Comparison of ENCODE assay signal across 9 cellular contexts in genomic region chr5:61167382-61167781, GRCh38. TPM values are rescaled to one million over a fixed set of nuclear protein-coding genes. Genes with fewer than 3 reads are reported as not detected.
A peak's percentile ranks its signal among the peaks of the same experiment; 100 is the strongest.
DNase-seq lines count a peak whose midpoint lies in the region; ATAC-seq, FAIRE-seq and TF ChIP-seq lines count a peak whose summit lies in the region.
"Had no signal": no experiment of that assay in that cellular context is flagged by ENCODE, and none has a peak within 500 bp of the region (broad histone marks: within the 10 kb centered on the region; RNA-seq: fewer than 3 reads in every experiment).

No MANE protein-coding gene starts in this region.

- no peak overlapping the region for H3K4me2 ChIP-seq in H1 (ENCODE audit: insufficient read depth in 1 of 2, low read depth in 2 of 2, low read length in 2 of 2)

- H3K23ac ChIP-seq in H1 (ENCODE audit: insufficient read length) = no peak overlapping the region

- no peak overlapping the region for H2BK120ac ChIP-seq in H1 (replicated peaks; ENCODE audit: low read depth, low read length)

- H4K91ac ChIP-seq in H1 (replicated peaks; ENCODE audit: insufficient read length, low read length) = no peak overlapping the region

- H3K9me3 Mint-ChIP-seq in naive thymus-derived CD4-positive, alpha-beta T cell = peaks cover 0 to 8% (median 0%) of the 10 kb centered on the region in 11 donors

- no peak overlapping the region for H2BK15ac ChIP-seq in H1 (ENCODE audit: low read length)

- CTCF ChIA-PET in H1 (lab: Charles Lee; ENCODE audit: partially characterized antibody) = no interaction called here
- CTCF ChIA-PET in naive thymus-derived CD4-positive, alpha-beta T cell (lab: Charles Lee) = no interaction called here

- peak; percentile 25 to 41 (median 39); a peak in 3 of 4 replicates for TF ChIP-seq CTCF in H1 (IDR thresholded peaks at IDR 0.05; ENCODE audit: control extremely low read depth in 1 of 3, insufficient read depth in 1 of 3, low read depth in 1 of 3, low read length in 3 of 3)

- no peak overlapping the region for H2BK12ac ChIP-seq in H1 (ENCODE audit: low read depth, low read length)

- TF ChIP-seq POLR2A in H1 (IDR thresholded peaks at IDR 0.05; ENCODE audit: control extremely low read depth in 1 of 2, low read depth in 2 of 2, low read length in 2 of 2) (no peak), erythroblast (IDR thresholded peaks at IDR 0.05; ENCODE audit: low read length) (no peak)

- peaks cover 0 to 5% (median 2%) of the 10 kb centered on the region in 4 experiments; a peak in 2 of 8 replicates for H3K36me3 ChIP-seq in H1 (ENCODE audit: control insufficient read depth in 2 of 4, insufficient read depth in 4 of 4, low read length in 3 of 4)
- no peaks in the 10 kb centered on the region for H3K36me3 ChIP-seq in naive thymus-derived CD4-positive, alpha-beta T cell (ENCODE audit: control insufficient read depth in 2 of 3, insufficient read depth in 3 of 3, low read length in 3 of 3)

- no peak for ATAC-seq in naive thymus-derived CD4-positive, alpha-beta T cell
- no peak for ATAC-seq in GM18907 (IDR thresholded peaks at IDR 0.05; ENCODE audit: unreplicated experiment)

- H2BK5ac ChIP-seq in H1 (ENCODE audit: low read depth, low read length) = no peak overlapping the region

- H4K8ac ChIP-seq in H1 (ENCODE audit: extremely low read depth, insufficient read depth, low read length) = no peak overlapping the region

- peak; percentile 65 to 75 for TF ChIP-seq RAD21 in H1 (IDR thresholded peaks at IDR 0.05 in 1 of 2, conservative IDR thresholded peaks at IDR 0.05 in 1 of 2; ENCODE audit: low read depth in 2 of 2, low read length in 2 of 2)

- H2BK20ac ChIP-seq in H1 (ENCODE audit: low read length) = no peak overlapping the region

- no peak for FAIRE-seq in H1 (lab: Jason Lieb, UNC)

- H3K9ac ChIP-seq in H1 (replicated peaks in 1 of 4; ENCODE audit: extremely low read depth in 1 of 4, low read depth in 3 of 4, low read length in 3 of 4) = no peak overlapping the region

- H3K4me3 Mint-ChIP-seq in naive thymus-derived CD4-positive, alpha-beta T cell = no peak overlapping the region

- DNase-seq in NCI-H1092 treated with DMSO at 0.1 percent for 48 hours (lab: John Stamatoyannopoulos, UW) (peak; percentile 5), NCI-H1092 (lab: John Stamatoyannopoulos, UW) (no peak), M059J (ENCODE audit: low read depth) (peak; percentile 54), H1 (ENCODE audit: low read depth in 1 of 2, low spot score in 2 of 2) (no peak), pons (ENCODE audit: low spot score) (peak; percentile 53), erythroblast (lab: John Stamatoyannopoulos, UW) (no peak)
- no peak for DNase-seq in naive thymus-derived CD4-positive, alpha-beta T cell

- no peak overlapping the region for H3K4ac ChIP-seq in H1 (replicated peaks; ENCODE audit: insufficient read length, low read depth, low read length)

- TF ChIP-seq EP300 in H1 (IDR thresholded peaks at IDR 0.05; ENCODE audit: borderline replicate concordance in 1 of 2, low read depth in 2 of 2, low read length in 2 of 2) = no peak

- no peaks in the 10 kb centered on the region for H4K20me1 ChIP-seq in H1 (replicated peaks in 1 of 2; ENCODE audit: control insufficient read depth in 1 of 2, insufficient read depth in 2 of 2, low read length in 2 of 2)

- H3K9me3 ChIP-seq in H1 (ENCODE audit: insufficient read depth in 2 of 2, low read depth in 1 of 2, low read length in 1 of 2) = peaks cover 6% of the 10 kb centered on the region in 2 experiments
- H3K9me3 ChIP-seq in naive thymus-derived CD4-positive, alpha-beta T cell (ENCODE audit: control insufficient read depth in 2 of 3, low read length in 3 of 3) = no peaks in the 10 kb centered on the region

- peaks cover 0 to 7% (median 0%) of the 10 kb centered on the region in 5 donors for H3K36me3 Mint-ChIP-seq in naive thymus-derived CD4-positive, alpha-beta T cell
- H3K36me3 Mint-ChIP-seq: IgD-negative memory B cell had no signal

- H3K79me2 ChIP-seq in H1 (ENCODE audit: control insufficient read depth in 1 of 2, insufficient read depth in 2 of 2, low read length in 2 of 2) = peaks cover 0 to 27% of the 10 kb centered on the region in 2 experiments; a peak in 2 of 4 replicates

- H3K79me1 ChIP-seq in H1 (ENCODE audit: low read depth, low read length) = no peaks in the 10 kb centered on the region; the same call in 1 of the 2 replicates

- no peak overlapping the region for H3K14ac ChIP-seq in H1 (ENCODE audit: insufficient read length)

- peaks cover 0 to 4% (median 1%) of the 10 kb centered on the region in 4 experiments; a peak in 2 of 7 replicates for H3K4me1 ChIP-seq in H1 (replicated peaks in 1 of 4; ENCODE audit: control insufficient read depth in 3 of 4, insufficient read depth in 4 of 4, low read length in 3 of 4)
- peaks cover 0 to 8% of the 10 kb centered on the region in 2 donors for H3K4me1 ChIP-seq in naive thymus-derived CD4-positive, alpha-beta T cell (ENCODE audit: control insufficient read depth in 2 of 2, insufficient read depth in 2 of 2, low read length in 2 of 2)

- H3K27me3 Mint-ChIP-seq in naive thymus-derived CD4-positive, alpha-beta T cell = no peaks in the 10 kb centered on the region
- H3K27me3 Mint-ChIP-seq: IgD-negative memory B cell had no signal

- POLR2A ChIA-PET in H1 (lab: Charles Lee; ENCODE audit: partially characterized antibody) = interaction anchor here (0.6 to 1.1 kb wide), 2 partner anchors 30 to 334 kb away, joined by 3 read pairs; no protein-coding TSS in a partner anchor
- POLR2A ChIA-PET in naive thymus-derived CD4-positive, alpha-beta T cell (lab: Charles Lee) = no interaction called here

- no peak overlapping the region for H4K5ac ChIP-seq in H1 (ENCODE audit: insufficient read length, low read depth, low read length)

- H3K4me3 ChIP-seq in H1 (ENCODE audit: extremely low read depth in 1 of 4, insufficient read depth in 2 of 4, low read depth in 3 of 4, low read length in 4 of 4) = no peak overlapping the region
- no peak overlapping the region for H3K4me3 ChIP-seq in naive thymus-derived CD4-positive, alpha-beta T cell (ENCODE audit: low read length)

- peaks cover 2% of the 10 kb centered on the region; the same call in 1 of the 2 replicates for H3K23me2 ChIP-seq in H1 (ENCODE audit: low read depth, low read length)

- intact Hi-C loops in naive thymus-derived CD4-positive, alpha-beta T cell (cut with micrococcal nuclease) = loop anchor here (1.0 to 10.0 kb wide), 3 partner anchors 463 to 491 kb away; partner anchors contain the start of gene DEPDC1B (in 1 of the 2)

- no peak overlapping the region for H3K27ac Mint-ChIP-seq in naive thymus-derived CD4-positive, alpha-beta T cell
- H3K27ac Mint-ChIP-seq: IgD-negative memory B cell had no signal

- H3K27me3 ChIP-seq in H1 (replicated peaks in 1 of 4; ENCODE audit: control insufficient read depth in 3 of 4, extremely low read depth in 1 of 4, insufficient read depth in 3 of 4, low read length in 3 of 4) = no peaks in the 10 kb centered on the region
- no peaks in the 10 kb centered on the region for H3K27me3 ChIP-seq in naive thymus-derived CD4-positive, alpha-beta T cell (ENCODE audit: control insufficient read depth in 2 of 2, insufficient read depth in 2 of 2, low read length in 2 of 2)

- no peak overlapping the region for H2AK5ac ChIP-seq in H1 (ENCODE audit: low read depth, low read length)

- H3K18ac ChIP-seq in H1 (ENCODE audit: extremely low read depth, low read length) = no peak overlapping the region

- H2AFZ ChIP-seq in H1 (ENCODE audit: low read length) = no peak overlapping the region

- no peak overlapping the region for H3K56ac ChIP-seq in H1 (replicated peaks; ENCODE audit: insufficient read length, low read depth, low read length)

- H3K4me1 Mint-ChIP-seq in naive thymus-derived CD4-positive, alpha-beta T cell = peaks cover 5 to 18% (median 13%) of the 10 kb centered on the region in 7 donors

- H3K27ac ChIP-seq in H1 (ENCODE audit: low read depth, low read length) = no peak overlapping the region
- no peak overlapping the region for H3K27ac ChIP-seq in naive thymus-derived CD4-positive, alpha-beta T cell (ENCODE audit: low read depth, low read length)

- 83% methylated on average over 4 of the region's 4 CpGs; no CpG with 5 or more reads in 1 of the 2 experiments for WGBS in H1 (ENCODE audit: extremely low coverage in 1 of 2, insufficient coverage in 1 of 2, insufficient read length in 1 of 2, insufficient replicate concordance in 2 of 2, low coverage in 1 of 2, low lambda C conversion rate in 2 of 2, missing lambda C conversion rate in 1 of 2), 2 experiments

TF ChIP-seq in H1, 55 proteins besides CTCF, POLR2A, EP300 and RAD21:
- TF ChIP-seq NANOG (IDR thresholded peaks at IDR 0.05; ENCODE audit: insufficient read depth, low read depth, low read length, poor library complexity, severe bottlenecking) (no peak), JUN (IDR thresholded peaks at IDR 0.05; ENCODE audit: low read depth, low read length) (no peak), ASH2L (IDR thresholded peaks at IDR 0.05; ENCODE audit: low read length) (no peak), NRF1 (IDR thresholded peaks at IDR 0.05; ENCODE audit: low read depth, low read length) (no peak), TAF7 (optimal IDR thresholded peaks at IDR 0.05; ENCODE audit: borderline replicate concordance, low read depth, low read length) (no peak), CHD1 (IDR thresholded peaks at IDR 0.05; ENCODE audit: low read depth, low read length) (no peak)

RNA-seq across cellular contexts. Expression of gene SMIM15, which starts 5.1 kb away (rescaled TPM):
- total RNA-seq in M059J (2014; rRNA removed; shearing (Covaris generic)) = 53.9 and 65.1 TPM in 2 replicates
- 51.8 and 53.1 TPM in 2 replicates for total RNA-seq in H1 (2021; fragmentation: NEBNext Ultra II Directional; extraction: Animal tissue kit (Norgen Biotek cat#: 25700))
- 15.5 and 17.6 TPM in 2 replicates for polyA plus RNA-seq in H1 (2011; rRNA removed)
- polyA plus RNA-seq in H1 (2011; cell fraction: cytosol; rRNA removed) = 24.2 TPM
- polyA plus RNA-seq in H1 (2011; cell fraction: nucleus; rRNA removed) = 14.5 TPM
- 35.7 to 44.3 TPM (median 41.0 TPM) in 4 replicates for polyA plus RNA-seq in H1 (2012, experiment 1 of 2)
- polyA plus RNA-seq in H1 (2012, experiment 2 of 2) = 2.3 TPM
- polyA plus RNA-seq in H1 (2013, experiment 1 of 2) = 36.3 TPM
- 40.3 TPM for polyA plus RNA-seq in H1 (2013, experiment 2 of 2)
- 27.4 and 34.2 TPM in 2 replicates for polyA minus RNA-seq in H1 (2011; rRNA and poly(A)+ RNA removed)
- polyA minus RNA-seq in H1 (2011; cell fraction: cytosol; rRNA and poly(A)+ RNA removed) = 20.8 TPM
- 18.6 TPM for polyA minus RNA-seq in H1 (2011; cell fraction: nucleus; rRNA and poly(A)+ RNA removed)
- total RNA-seq in naive thymus-derived CD4-positive, alpha-beta T cell = 10 to 100 TPM; 17.3 to 49.0 (median 34.0) TPM
- 10 to 100 TPM; 24.3 to 25.3 TPM for polyA plus RNA-seq in naive thymus-derived CD4-positive, alpha-beta T cell

Comparison
In these comparisons a context has a peak if more than half of its experiments do, and no peak if none do; other contexts are left out.
1. DNase-seq: peak in NCI-H1092 treated with DMSO at 0.1 percent for 48 hours (single experiment), M059J (single experiment) and pons (single experiment); none in NCI-H1092 (single experiment), H1 (0 of 2), naive thymus-derived CD4-positive, alpha-beta T cell (0 of 9) and erythroblast (0 of 2).